9 cellular contexts compared by ENCODE assay signal in genomic region chr9:81214975-81215374, GRCh38.
"Had no signal": no experiment of that assay in that cellular context is flagged by ENCODE, and none has a peak within 500 bp of the region (broad histone marks: within the 10 kb centered on the region; RNA-seq: fewer than 3 reads in every experiment).

No MANE protein-coding gene starts in this region.

- H2AFZ ChIP-seq: GM23248 had no signal

- H3K4me1 ChIP-seq: HAP-1 had no signal

- H3K27ac ChIP-seq: GM23248, HL-60 had no signal

- H3K36me3 ChIP-seq: HAP-1 had no signal

- ATAC-seq: HCT116, HepG2 had no signal

- H3K9ac ChIP-seq: GM23248 had no signal

- DNase-seq: GM23248, GOT3, H7, HFFc6, KBM-7 had no signal

- H3K4me3 ChIP-seq: GM23248, HAP-1 had no signal

- H3K9me3 ChIP-seq: HAP-1 had no signal

- FAIRE-seq: HepG2 had no signal
